ENCODE assay signal across 14 cellular contexts in the genomic region with DNA sequence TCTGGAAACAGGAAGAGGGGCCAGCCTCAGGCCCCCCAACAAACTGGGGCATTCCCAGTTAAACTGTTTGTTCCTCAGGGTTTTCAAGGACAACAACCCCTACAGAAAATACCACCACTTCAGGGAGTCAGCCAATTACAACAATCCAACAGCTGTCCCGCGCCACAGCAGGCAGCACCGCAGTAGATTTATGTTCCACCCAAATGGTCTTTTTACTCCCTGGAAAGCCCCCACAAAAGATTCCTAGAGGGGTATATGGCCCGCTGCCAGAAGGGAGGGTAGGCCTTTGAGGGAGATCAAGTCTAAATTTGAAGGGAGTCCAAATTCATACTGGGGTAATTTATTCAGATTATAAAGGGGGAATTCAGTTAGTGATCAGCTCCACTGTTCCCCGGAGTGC. TPM values are rescaled to one million over a fixed set of nuclear protein-coding genes. Genes with fewer than 3 reads are reported as not detected.
A peak's percentile ranks its signal among the peaks of the same experiment; 100 is the strongest.
DNase-seq lines count a peak whose midpoint lies in the region; ATAC-seq and TF ChIP-seq lines count a peak whose summit lies in the region.
"Not testable (repeated sequence)": the region's sequence is repeated elsewhere in the genome, so short reads cannot be mapped to it uniquely, and the experiment has no call there.
"Had no signal": no experiment of that assay in that cellular context is flagged by ENCODE, and none has a peak within 500 bp of the region (broad histone marks: within the 10 kb centered on the region; RNA-seq: fewer than 3 reads in every experiment).

No MANE protein-coding gene starts in this region.

- not testable (repeated sequence) for H3K9me3 ChIP-seq in spleen

- peaks cover 81% of the 10 kb centered on the region for H3K4me1 Mint-ChIP-seq in nephron

- ATAC-seq in left lobe of liver, result not testable (repeated sequence)

- TF ChIP-seq CTCF in VCaP (conservative IDR thresholded peaks at IDR 0.05); nephron (IDR thresholded peaks at IDR 0.05; ENCODE audit: unreplicated experiment in 3 of 3); spleen (IDR thresholded peaks at IDR 0.05 in 8 of 11, conservative IDR thresholded peaks at IDR 0.05 in 3 of 11): not testable (repeated sequence)

- H3K36me3 ChIP-seq in spleen, result not testable (repeated sequence)

- not testable (repeated sequence) for TF ChIP-seq POLR2A in spleen (IDR thresholded peaks at IDR 0.05)

- not testable (repeated sequence) for H3K4me3 ChIP-seq in spleen

- peak; percentile 38 for DNase-seq in DMS79 treated with DMSO at 0.1 percent for 48 hours (lab: John Stamatoyannopoulos, UW)
- DNase-seq in activated effector memory CD4-positive, alpha-beta T cell treated with anti-CD3 and anti-CD28 coated beads, Interleukin-2, amount 50 U/mL, for 16 hours, result peak; percentile 25
- DNase-seq in left lobe of liver (ENCODE audit: low spot score), result peak; percentile 40
- DNase-seq in spleen, result peak; percentile 18

- peak overlapping the region; percentile 82 to 93 (median 86) for H3K27ac Mint-ChIP-seq in nephron

- peak overlapping the region; percentile 39 for H3K27ac ChIP-seq in VCaP
- H3K27ac ChIP-seq in spleen, result not testable (repeated sequence)

- not testable (repeated sequence) for H3K27me3 Mint-ChIP-seq in nephron (ENCODE audit: low read depth)

- intact Hi-C loops in spleen (cut with DNase I; ENCODE audit: low total_unique reads), result loop anchor here (5.0 kb wide), 1 partner anchor 306 kb away; no protein-coding TSS in a partner anchor

- H3K36me3 Mint-ChIP-seq in nephron (ENCODE audit: low read depth), result not testable (repeated sequence)

- H3K9me3 Mint-ChIP-seq in nephron, result not testable (repeated sequence)

- peaks cover 0 to 35% (median 16%) of the 10 kb centered on the region in 6 donors for H3K4me1 ChIP-seq in spleen

- not testable (repeated sequence) for H3K27me3 ChIP-seq in spleen (replicated peaks in 1 of 7)

- H3K4me3 Mint-ChIP-seq in nephron, result peak overlapping the region in 2 of 3 experiments; percentile 6 to 40

- 69 to 88% (median 83%) methylated on average over 5 of the region's 5 CpGs for WGBS in spleen, 5 donors

RNA-seq across cellular contexts. Expression of gene IGLL1, which starts 39.3 kb away (rescaled TPM):
- total RNA-seq in left lobe of liver (not detected), spleen (not detected)
- polyA plus RNA-seq in spleen, result under 1 TPM in 1 of 3 donors, not detected in 2; 0.26 TPM
- total RNA-seq: A172; Caco-2; CD4-positive, CD25-positive, alpha-beta regulatory T cell; CD8-positive, alpha-beta memory T cell; Daoy; GM23248; H4; HepG2 had no signal
- polyA plus RNA-seq: CD4-positive, CD25-positive, alpha-beta regulatory T cell; CD8-positive, alpha-beta memory T cell; GM23248; HepG2 had no signal
